8 cellular contexts compared by ENCODE assay signal in the genomic region with DNA sequence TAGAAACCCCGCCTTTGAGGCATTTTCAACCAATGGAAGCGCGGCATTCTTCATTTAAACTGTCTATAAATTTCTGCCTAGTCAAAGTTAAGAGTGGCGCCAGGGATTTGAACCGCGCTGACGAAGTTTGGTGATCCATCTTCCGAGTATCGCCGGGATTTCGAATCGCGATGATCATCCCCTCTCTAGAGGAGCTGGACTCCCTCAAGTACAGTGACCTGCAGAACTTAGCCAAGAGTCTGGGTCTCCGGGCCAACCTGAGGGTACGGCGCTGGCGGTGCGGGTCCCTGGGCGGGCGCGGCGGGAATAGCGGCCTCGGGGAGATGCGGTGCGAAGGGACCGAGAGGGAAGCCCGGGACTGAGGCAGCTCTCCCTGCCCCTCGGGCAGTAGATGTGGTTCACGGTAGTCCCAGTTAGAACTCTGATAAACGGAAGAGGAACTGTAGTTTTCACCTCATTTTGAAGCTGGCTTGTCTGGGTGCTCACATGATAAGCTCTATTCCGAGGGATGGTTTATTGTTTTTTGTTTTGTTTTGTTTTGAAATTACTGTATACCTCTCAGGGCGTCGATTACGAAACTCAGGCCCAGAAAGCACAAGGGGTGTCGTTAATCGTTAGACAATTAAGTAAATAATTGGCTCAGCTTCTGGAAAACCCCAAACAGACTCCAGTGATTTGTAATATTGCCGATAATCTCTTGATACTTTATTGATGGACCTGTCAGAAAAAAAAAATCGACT. TPM values are rescaled to one million over a fixed set of nuclear protein-coding genes. Genes with fewer than 3 reads are reported as not detected.
A peak's percentile ranks its signal among the peaks of the same experiment; 100 is the strongest.
DNase-seq lines count a peak whose midpoint lies in the region; ATAC-seq and TF ChIP-seq lines count a peak whose summit lies in the region.

A gene with protein sequence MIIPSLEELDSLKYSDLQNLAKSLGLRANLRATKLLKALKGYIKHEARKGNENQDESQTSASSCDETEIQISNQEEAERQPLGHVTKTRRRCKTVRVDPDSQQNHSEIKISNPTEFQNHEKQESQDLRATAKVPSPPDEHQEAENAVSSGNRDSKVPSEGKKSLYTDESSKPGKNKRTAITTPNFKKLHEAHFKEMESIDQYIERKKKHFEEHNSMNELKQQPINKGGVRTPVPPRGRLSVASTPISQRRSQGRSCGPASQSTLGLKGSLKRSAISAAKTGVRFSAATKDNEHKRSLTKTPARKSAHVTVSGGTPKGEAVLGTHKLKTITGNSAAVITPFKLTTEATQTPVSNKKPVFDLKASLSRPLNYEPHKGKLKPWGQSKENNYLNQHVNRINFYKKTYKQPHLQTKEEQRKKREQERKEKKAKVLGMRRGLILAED (plus strand): TSS at position 94 of the 740 bp plus-strand sequence. CDS start 77 bp downstream, at position 171.

- H3K4me3 Mint-ChIP-seq in activated naive CD4-positive, alpha-beta T cell treated with anti-CD3 and anti-CD28 coated beads, Interleukin-2, amount 50 U/mL, for 24 hours: peak within 1 kb of the TSS; percentile 100
- H3K4me3 Mint-ChIP-seq in MCF 10A (ENCODE audit: unreplicated experiment): peak within 1 kb of the TSS; percentile 98

- no peak for TF ChIP-seq CTCF in MCF 10A (IDR thresholded peaks at IDR 0.05; ENCODE audit: unreplicated experiment)

- BruUV-seq in MCF 10A (replicated peaks; lab: Mats Ljungman, UMichigan): TSS peak; percentile 88

- ATAC-seq in HG02678 (IDR thresholded peaks at IDR 0.05; ENCODE audit: unreplicated experiment) (peak; percentile 19), left colon (peak; percentile 13)

- intact Hi-C loops in MCF 10A (cut with micrococcal nuclease): loop anchor here (1.0 to 10.0 kb wide), 5 partner anchors 46 to 431 kb away; a partner anchor contains a TSS
- intact Hi-C loops in left colon (cut with DNase I, micrococcal nuclease): no loop called here

- peaks cover 23% of the 10 kb centered on the region for H3K4me1 Mint-ChIP-seq in activated naive CD4-positive, alpha-beta T cell treated with anti-CD3 and anti-CD28 coated beads, Interleukin-2, amount 50 U/mL, for 24 hours
- H3K4me1 Mint-ChIP-seq in MCF 10A (ENCODE audit: insufficient read depth, unreplicated experiment): peaks cover 13% of the 10 kb centered on the region

- H3K36me3 Mint-ChIP-seq in activated naive CD4-positive, alpha-beta T cell treated with anti-CD3 and anti-CD28 coated beads, Interleukin-2, amount 50 U/mL, for 24 hours: no peaks in the 10 kb centered on the region
- peaks cover 14% of the 10 kb centered on the region for H3K36me3 Mint-ChIP-seq in MCF 10A (ENCODE audit: insufficient read depth, unreplicated experiment)

- CTCF ChIA-PET in MCF 10A (lab: Yijun Ruan, JAX): interaction anchor here (0.6 to 1.3 kb wide), 12 partner anchors 9 to 464 kb away, joined by 3 to 6 read pairs (median 4); no protein-coding TSS in a partner anchor

- POLR2A ChIA-PET in MCF 10A (lab: Yijun Ruan, JAX): interaction anchor here (0.6 to 3.8 kb wide), 26 partner anchors 10 to 458 kb away, joined by 3 to 27 read pairs (median 4); a partner anchor contains a TSS

- H3K27ac Mint-ChIP-seq in activated naive CD4-positive, alpha-beta T cell treated with anti-CD3 and anti-CD28 coated beads, Interleukin-2, amount 50 U/mL, for 24 hours: peak within 1 kb of the TSS; percentile 96
- H3K27ac Mint-ChIP-seq in MCF 10A (ENCODE audit: low read depth, unreplicated experiment): peak within 1 kb of the TSS; percentile 93

- no peak for DNase-seq in activated naive CD4-positive, alpha-beta T cell treated with Interleukin-2 at 50 U/mL for 16 hours
- DNase-seq in NCI-H2171 (lab: John Stamatoyannopoulos, UW): peak; percentile 70
- DNase-seq in MCF 10A (ENCODE audit: unreplicated experiment): no peak
- DNase-seq in left colon: no peak
- peak; percentile 19 for DNase-seq in superior temporal gyrus (ENCODE audit: extremely low spot score)
- DNase-seq in central memory CD4-positive, alpha-beta T cell: no peak

- H3K9me3 Mint-ChIP-seq in activated naive CD4-positive, alpha-beta T cell treated with anti-CD3 and anti-CD28 coated beads, Interleukin-2, amount 50 U/mL, for 24 hours: no peaks in the 10 kb centered on the region
- no peaks in the 10 kb centered on the region for H3K9me3 Mint-ChIP-seq in MCF 10A (ENCODE audit: unreplicated experiment)

- no peaks in the 10 kb centered on the region for H3K27me3 Mint-ChIP-seq in activated naive CD4-positive, alpha-beta T cell treated with anti-CD3 and anti-CD28 coated beads, Interleukin-2, amount 50 U/mL, for 24 hours
- H3K27me3 Mint-ChIP-seq in MCF 10A (ENCODE audit: insufficient read depth, unreplicated experiment): no peaks in the 10 kb centered on the region

RNA-seq across cellular contexts. Expression of the gene that starts here (rescaled TPM):
- 39.1 and 62.6 TPM in 2 replicates for total RNA-seq in MCF 10A (2022)
- total RNA-seq in left colon: 10 to 100 TPM in 1 of 2 donors, 1 to 10 TPM in 1; 8.9 to 20.8 TPM

Comparison
In these comparisons a context has a peak if more than half of its experiments do, and no peak if none do; other contexts are left out.
1. DNase-seq: peak in NCI-H2171 (single experiment) and superior temporal gyrus (single experiment); none in activated naive CD4-positive, alpha-beta T cell treated with Interleukin-2 at 50 U/mL for 16 hours (single experiment), MCF 10A (single experiment), left colon (0 of 2) and central memory CD4-positive, alpha-beta T cell (single experiment).